Comparison of ENCODE assay signal across 1 cellular context in the genomic region with DNA sequence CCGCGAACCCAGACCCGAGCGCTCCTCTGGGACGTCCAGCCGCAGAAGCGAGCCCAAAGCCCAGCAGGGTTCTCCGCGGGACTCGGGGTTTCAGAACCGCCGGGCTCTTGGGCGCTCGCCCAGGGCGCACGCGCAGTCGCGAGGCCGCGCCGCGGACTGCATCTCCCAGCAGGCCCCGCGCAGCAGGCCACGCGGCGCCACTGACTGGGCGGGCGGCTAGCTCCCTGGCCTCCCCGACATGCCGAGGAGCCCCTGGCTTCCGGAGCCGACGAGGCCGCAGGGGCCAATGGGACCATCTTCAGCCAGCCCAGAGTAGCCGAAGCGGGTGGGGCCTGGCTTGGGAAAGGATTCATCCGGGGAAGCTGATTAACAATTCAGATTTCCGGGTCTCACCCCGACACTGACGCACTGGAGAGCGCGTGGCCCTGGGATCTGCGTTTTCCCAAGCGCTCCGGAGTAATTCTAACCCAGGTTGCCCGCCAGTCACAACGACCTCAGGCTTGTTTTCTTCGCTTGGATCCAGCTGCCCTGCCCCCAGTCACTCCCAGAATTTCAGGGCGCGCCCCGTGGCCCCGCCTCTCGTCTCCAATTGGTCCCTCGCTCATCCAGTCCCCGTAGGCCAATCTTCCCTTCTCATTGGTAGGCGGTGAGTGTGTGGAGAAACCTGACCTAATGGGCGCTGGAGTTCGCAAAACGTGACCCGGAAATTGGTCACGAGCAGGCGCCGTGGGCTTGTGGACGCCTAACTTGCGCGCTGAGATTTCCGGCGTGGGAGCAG.
A peak's percentile ranks its signal among the peaks of the same experiment; 100 is the strongest.
TF ChIP-seq lines count a peak whose summit lies in the region.

A gene (plus strand): TSS at position 745 of the 778 bp plus-strand sequence. CDS start 328 bp downstream, outside the sequence.

TF ChIP-seq in HepG2, 621 proteins besides CTCF, POLR2A, EP300 and RAD21 (continued from another document and continues in another):
- TF ChIP-seq, protein P1, sequence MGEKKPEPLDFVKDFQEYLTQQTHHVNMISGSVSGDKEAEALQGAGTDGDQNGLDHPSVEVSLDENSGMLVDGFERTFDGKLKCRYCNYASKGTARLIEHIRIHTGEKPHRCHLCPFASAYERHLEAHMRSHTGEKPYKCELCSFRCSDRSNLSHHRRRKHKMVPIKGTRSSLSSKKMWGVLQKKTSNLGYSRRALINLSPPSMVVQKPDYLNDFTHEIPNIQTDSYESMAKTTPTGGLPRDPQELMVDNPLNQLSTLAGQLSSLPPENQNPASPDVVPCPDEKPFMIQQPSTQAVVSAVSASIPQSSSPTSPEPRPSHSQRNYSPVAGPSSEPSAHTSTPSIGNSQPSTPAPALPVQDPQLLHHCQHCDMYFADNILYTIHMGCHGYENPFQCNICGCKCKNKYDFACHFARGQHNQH (CRISPR knock-in tag; IDR thresholded peaks at IDR 0.05), result peak; percentile 47; the same call in 1 of the 2 replicates
- TF ChIP-seq ZIK1 (CRISPR knock-in tag; IDR thresholded peaks at IDR 0.05; ENCODE audit: borderline replicate concordance, low read depth) (0 out of 2 replicates have a peak, but pooled peaks have one; percentile 9), ZNF546 (CRISPR knock-in tag; conservative IDR thresholded peaks at IDR 0.05) (no peak; the same call in 1 of the 2 replicates), ZNF674 (CRISPR knock-in tag; IDR thresholded peaks at IDR 0.05; ENCODE audit: low read depth) (0 out of 2 replicates have a peak, but pooled peaks have one; percentile 85), MED8 (CRISPR knock-in tag; IDR thresholded peaks at IDR 0.05; ENCODE audit: insufficient replicate concordance) (peak; percentile 59), YY1 (IDR thresholded peaks at IDR 0.05; ENCODE audit: insufficient read depth, insufficient replicate concordance, low read depth, low read length) (peak; percentile 72), ZNF253 (CRISPR knock-in tag; IDR thresholded peaks at IDR 0.05; ENCODE audit: borderline replicate concordance) (0 out of 2 replicates have a peak, but pooled peaks have one; percentile 43), TMF1 (CRISPR knock-in tag; IDR thresholded peaks at IDR 0.05; ENCODE audit: low read depth) (peak; percentile 60), ZNF207 (IDR thresholded peaks at IDR 0.05; ENCODE audit: borderline replicate concordance) (no peak), TBX3 (IDR thresholded peaks at IDR 0.05; ENCODE audit: borderline replicate concordance) (peak; percentile 22; the same call in 1 of the 2 replicates), ZKSCAN5 (CRISPR knock-in tag; IDR thresholded peaks at IDR 0.05) (no peak), ZEB1 (IDR thresholded peaks at IDR 0.05; ENCODE audit: insufficient replicate concordance, low read depth) (no peak), ZBTB42 (CRISPR knock-in tag; IDR thresholded peaks at IDR 0.05) (peak; percentile 32; the same call in 1 of the 2 replicates), ZNF562 (CRISPR knock-in tag; IDR thresholded peaks at IDR 0.05; ENCODE audit: borderline replicate concordance) (no peak), GABPA (IDR thresholded peaks at IDR 0.05; ENCODE audit: low read depth, low read length) (peak; percentile 84), GABPA (CRISPR knock-in tag; IDR thresholded peaks at IDR 0.05; ENCODE audit: low read depth) (peak; percentile 93), ZNF224 (CRISPR knock-in tag; IDR thresholded peaks at IDR 0.05) (peak; percentile 30; the same call in 1 of the 2 replicates), ELF1 (CRISPR knock-in tag; IDR thresholded peaks at IDR 0.05) (peak; percentile 82)
- TF ChIP-seq, protein P2, sequence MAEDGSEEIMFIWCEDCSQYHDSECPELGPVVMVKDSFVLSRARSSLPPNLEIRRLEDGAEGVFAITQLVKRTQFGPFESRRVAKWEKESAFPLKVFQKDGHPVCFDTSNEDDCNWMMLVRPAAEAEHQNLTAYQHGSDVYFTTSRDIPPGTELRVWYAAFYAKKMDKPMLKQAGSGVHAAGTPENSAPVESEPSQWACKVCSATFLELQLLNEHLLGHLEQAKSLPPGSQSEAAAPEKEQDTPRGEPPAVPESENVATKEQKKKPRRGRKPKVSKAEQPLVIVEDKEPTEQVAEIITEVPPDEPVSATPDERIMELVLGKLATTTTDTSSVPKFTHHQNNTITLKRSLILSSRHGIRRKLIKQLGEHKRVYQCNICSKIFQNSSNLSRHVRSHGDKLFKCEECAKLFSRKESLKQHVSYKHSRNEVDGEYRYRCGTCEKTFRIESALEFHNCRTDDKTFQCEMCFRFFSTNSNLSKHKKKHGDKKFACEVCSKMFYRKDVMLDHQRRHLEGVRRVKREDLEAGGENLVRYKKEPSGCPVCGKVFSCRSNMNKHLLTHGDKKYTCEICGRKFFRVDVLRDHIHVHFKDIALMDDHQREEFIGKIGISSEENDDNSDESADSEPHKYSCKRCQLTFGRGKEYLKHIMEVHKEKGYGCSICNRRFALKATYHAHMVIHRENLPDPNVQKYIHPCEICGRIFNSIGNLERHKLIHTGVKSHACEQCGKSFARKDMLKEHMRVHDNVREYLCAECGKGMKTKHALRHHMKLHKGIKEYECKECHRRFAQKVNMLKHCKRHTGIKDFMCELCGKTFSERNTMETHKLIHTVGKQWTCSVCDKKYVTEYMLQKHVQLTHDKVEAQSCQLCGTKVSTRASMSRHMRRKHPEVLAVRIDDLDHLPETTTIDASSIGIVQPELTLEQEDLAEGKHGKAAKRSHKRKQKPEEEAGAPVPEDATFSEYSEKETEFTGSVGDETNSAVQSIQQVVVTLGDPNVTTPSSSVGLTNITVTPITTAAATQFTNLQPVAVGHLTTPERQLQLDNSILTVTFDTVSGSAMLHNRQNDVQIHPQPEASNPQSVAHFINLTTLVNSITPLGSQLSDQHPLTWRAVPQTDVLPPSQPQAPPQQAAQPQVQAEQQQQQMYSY (CRISPR knock-in tag; IDR thresholded peaks at IDR 0.05), result no peak
- TF ChIP-seq, protein P3, sequence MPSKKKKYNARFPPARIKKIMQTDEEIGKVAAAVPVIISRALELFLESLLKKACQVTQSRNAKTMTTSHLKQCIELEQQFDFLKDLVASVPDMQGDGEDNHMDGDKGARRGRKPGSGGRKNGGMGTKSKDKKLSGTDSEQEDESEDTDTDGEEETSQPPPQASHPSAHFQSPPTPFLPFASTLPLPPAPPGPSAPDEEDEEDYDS (CRISPR knock-in tag; IDR thresholded peaks at IDR 0.05), result peak; percentile 88
- TF ChIP-seq, protein P4, sequence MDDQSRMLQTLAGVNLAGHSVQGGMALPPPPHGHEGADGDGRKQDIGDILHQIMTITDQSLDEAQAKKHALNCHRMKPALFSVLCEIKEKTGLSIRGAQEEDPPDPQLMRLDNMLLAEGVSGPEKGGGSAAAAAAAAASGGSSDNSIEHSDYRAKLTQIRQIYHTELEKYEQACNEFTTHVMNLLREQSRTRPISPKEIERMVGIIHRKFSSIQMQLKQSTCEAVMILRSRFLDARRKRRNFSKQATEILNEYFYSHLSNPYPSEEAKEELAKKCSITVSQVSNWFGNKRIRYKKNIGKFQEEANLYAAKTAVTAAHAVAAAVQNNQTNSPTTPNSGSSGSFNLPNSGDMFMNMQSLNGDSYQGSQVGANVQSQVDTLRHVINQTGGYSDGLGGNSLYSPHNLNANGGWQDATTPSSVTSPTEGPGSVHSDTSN (CRISPR knock-in tag; IDR thresholded peaks at IDR 0.05; ENCODE audit: borderline replicate concordance), result no peak
- TF ChIP-seq, protein P5, sequence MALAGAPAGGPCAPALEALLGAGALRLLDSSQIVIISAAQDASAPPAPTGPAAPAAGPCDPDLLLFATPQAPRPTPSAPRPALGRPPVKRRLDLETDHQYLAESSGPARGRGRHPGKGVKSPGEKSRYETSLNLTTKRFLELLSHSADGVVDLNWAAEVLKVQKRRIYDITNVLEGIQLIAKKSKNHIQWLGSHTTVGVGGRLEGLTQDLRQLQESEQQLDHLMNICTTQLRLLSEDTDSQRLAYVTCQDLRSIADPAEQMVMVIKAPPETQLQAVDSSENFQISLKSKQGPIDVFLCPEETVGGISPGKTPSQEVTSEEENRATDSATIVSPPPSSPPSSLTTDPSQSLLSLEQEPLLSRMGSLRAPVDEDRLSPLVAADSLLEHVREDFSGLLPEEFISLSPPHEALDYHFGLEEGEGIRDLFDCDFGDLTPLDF (CRISPR knock-in tag; IDR thresholded peaks at IDR 0.05), result peak; percentile 64; the same call in 1 of the 2 replicates
- TF ChIP-seq, protein P6, sequence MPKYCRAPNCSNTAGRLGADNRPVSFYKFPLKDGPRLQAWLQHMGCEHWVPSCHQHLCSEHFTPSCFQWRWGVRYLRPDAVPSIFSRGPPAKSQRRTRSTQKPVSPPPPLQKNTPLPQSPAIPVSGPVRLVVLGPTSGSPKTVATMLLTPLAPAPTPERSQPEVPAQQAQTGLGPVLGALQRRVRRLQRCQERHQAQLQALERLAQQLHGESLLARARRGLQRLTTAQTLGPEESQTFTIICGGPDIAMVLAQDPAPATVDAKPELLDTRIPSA (CRISPR knock-in tag; IDR thresholded peaks at IDR 0.05; ENCODE audit: borderline replicate concordance), result no peak; the same call in 1 of the 2 replicates
- TF ChIP-seq, protein P7, sequence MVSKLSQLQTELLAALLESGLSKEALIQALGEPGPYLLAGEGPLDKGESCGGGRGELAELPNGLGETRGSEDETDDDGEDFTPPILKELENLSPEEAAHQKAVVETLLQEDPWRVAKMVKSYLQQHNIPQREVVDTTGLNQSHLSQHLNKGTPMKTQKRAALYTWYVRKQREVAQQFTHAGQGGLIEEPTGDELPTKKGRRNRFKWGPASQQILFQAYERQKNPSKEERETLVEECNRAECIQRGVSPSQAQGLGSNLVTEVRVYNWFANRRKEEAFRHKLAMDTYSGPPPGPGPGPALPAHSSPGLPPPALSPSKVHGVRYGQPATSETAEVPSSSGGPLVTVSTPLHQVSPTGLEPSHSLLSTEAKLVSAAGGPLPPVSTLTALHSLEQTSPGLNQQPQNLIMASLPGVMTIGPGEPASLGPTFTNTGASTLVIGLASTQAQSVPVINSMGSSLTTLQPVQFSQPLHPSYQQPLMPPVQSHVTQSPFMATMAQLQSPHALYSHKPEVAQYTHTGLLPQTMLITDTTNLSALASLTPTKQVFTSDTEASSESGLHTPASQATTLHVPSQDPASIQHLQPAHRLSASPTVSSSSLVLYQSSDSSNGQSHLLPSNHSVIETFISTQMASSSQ (IDR thresholded peaks at IDR 0.05; ENCODE audit: low read depth), result no peak
- TF ChIP-seq, protein P7 (CRISPR knock-in tag; IDR thresholded peaks at IDR 0.05; ENCODE audit: borderline replicate concordance), result peak; percentile 8; the same call in 1 of the 2 replicates
- TF ChIP-seq, protein P8, sequence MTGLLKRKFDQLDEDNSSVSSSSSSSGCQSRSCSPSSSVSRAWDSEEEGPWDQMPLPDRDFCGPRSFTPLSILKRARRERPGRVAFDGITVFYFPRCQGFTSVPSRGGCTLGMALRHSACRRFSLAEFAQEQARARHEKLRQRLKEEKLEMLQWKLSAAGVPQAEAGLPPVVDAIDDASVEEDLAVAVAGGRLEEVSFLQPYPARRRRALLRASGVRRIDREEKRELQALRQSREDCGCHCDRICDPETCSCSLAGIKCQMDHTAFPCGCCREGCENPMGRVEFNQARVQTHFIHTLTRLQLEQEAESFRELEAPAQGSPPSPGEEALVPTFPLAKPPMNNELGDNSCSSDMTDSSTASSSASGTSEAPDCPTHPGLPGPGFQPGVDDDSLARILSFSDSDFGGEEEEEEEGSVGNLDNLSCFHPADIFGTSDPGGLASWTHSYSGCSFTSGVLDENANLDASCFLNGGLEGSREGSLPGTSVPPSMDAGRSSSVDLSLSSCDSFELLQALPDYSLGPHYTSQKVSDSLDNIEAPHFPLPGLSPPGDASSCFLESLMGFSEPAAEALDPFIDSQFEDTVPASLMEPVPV (CRISPR knock-in tag; IDR thresholded peaks at IDR 0.05), result peak; percentile 76
- TF ChIP-seq, protein P9, sequence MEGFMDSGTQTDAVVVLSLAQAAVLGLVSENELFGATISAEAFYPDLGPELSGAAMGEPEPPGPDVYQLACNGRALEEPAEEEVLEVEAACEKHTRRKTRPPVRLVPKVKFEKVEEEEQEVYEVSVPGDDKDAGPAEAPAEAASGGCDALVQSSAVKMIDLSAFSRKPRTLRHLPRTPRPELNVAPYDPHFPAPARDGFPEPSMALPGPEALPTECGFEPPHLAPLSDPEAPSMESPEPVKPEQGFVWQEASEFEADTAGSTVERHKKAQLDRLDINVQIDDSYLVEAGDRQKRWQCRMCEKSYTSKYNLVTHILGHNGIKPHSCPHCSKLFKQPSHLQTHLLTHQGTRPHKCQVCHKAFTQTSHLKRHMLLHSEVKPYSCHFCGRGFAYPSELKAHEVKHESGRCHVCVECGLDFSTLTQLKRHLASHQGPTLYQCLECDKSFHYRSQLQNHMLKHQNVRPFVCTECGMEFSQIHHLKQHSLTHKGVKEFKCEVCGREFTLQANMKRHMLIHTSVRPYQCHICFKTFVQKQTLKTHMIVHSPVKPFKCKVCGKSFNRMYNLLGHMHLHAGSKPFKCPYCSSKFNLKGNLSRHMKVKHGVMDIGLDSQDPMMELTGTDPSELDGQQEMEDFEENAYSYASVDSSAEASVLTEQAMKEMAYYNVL (CRISPR knock-in tag; IDR thresholded peaks at IDR 0.05; ENCODE audit: borderline replicate concordance), result peak; percentile 23; the same call in 1 of the 2 replicates
- TF ChIP-seq, protein P10, sequence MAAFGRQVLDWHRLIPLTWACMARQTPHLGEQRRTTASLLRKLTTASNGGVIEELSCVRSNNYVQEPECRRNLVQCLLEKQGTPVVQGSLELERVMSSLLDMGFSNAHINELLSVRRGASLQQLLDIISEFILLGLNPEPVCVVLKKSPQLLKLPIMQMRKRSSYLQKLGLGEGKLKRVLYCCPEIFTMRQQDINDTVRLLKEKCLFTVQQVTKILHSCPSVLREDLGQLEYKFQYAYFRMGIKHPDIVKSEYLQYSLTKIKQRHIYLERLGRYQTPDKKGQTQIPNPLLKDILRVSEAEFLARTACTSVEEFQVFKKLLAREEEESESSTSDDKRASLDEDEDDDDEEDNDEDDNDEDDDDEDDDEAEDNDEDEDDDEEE (CRISPR knock-in tag; IDR thresholded peaks at IDR 0.05), result no peak
